ENCODE assay signal across 17 cellular contexts in the genomic region with DNA sequence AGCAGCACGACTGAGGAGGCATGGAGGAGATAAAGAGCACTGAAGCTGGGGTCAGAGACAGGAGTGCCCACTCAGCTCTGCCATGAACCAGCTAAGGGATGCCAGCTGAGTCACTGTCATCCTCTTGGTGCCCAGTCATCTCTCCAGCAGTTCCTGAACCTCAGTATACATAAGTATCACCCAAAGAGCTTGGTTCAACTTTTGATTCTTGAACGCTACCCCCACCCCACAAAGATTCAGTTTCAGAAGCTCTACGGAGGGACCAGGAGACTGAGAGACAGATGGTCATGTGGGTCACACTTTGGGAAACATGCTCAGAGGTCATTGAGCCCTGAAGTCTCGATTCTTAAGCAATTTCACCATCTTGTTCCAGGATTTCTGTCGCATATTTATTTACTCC.
DNase-seq lines count a peak whose midpoint lies in the region; ATAC-seq and TF ChIP-seq lines count a peak whose summit lies in the region.
"Had no signal": no experiment of that assay in that cellular context is flagged by ENCODE, and none has a peak within 500 bp of the region (broad histone marks: within the 10 kb centered on the region; RNA-seq: fewer than 3 reads in every experiment).

No MANE protein-coding gene starts in this region.

- CTCF ChIA-PET in HEK293T (lab: Yijun Ruan, JAX), result no interaction called here

- no peak overlapping the region for H3K4me3 Mint-ChIP-seq in GM23338
- H3K4me3 Mint-ChIP-seq: B cell; CD4-positive, CD25-positive, alpha-beta regulatory T cell; CD8-positive, alpha-beta T cell; H9 had no signal

- H3K9me3 ChIP-seq in MM.1S (replicated peaks; ENCODE audit: insufficient read depth, low read length), result no peaks in the 10 kb centered on the region
- H3K9me3 ChIP-seq: BLaER1, Caco-2 had no signal

- no peak overlapping the region for H3K4me3 ChIP-seq in GM23338
- no peak overlapping the region for H3K4me3 ChIP-seq in MM.1S (ENCODE audit: low read length)
- no peak overlapping the region for H3K4me3 ChIP-seq in epithelial cell of esophagus (ENCODE audit: low read length)
- H3K4me3 ChIP-seq: BLaER1, GM12878 had no signal

- no peaks in the 10 kb centered on the region for H3K36me3 Mint-ChIP-seq in GM23338 (ENCODE audit: low read depth)
- H3K36me3 Mint-ChIP-seq: CD4-positive, CD25-positive, alpha-beta regulatory T cell; CD8-positive, alpha-beta T cell had no signal

- H3K27me3 ChIP-seq in GM23338 (ENCODE audit: insufficient read depth) (no peaks in the 10 kb centered on the region), MM.1S (replicated peaks; ENCODE audit: insufficient read depth, low read length) (no peaks in the 10 kb centered on the region)
- H3K27me3 ChIP-seq: BLaER1 had no signal

- H3K9me3 Mint-ChIP-seq in GM23338, result no peaks in the 10 kb centered on the region; the same call in 2 of the 3 replicates
- H3K9me3 Mint-ChIP-seq: CD8-positive, alpha-beta T cell; H9 had no signal

- H3K4me1 Mint-ChIP-seq in GM23338, result no peaks in the 10 kb centered on the region
- H3K4me1 Mint-ChIP-seq: B cell; CD4-positive, CD25-positive, alpha-beta regulatory T cell; H9 had no signal

- no peak overlapping the region for H3K27ac Mint-ChIP-seq in GM23338
- H3K27ac Mint-ChIP-seq: B cell; CD4-positive, CD25-positive, alpha-beta regulatory T cell; CD8-positive, alpha-beta T cell; H9 had no signal

- H3K4me2 ChIP-seq in GM23338, result no peak overlapping the region
- H3K4me2 ChIP-seq in MM.1S (ENCODE audit: low read depth, low read length), result no peak overlapping the region
- H3K4me2 ChIP-seq: BLaER1 had no signal

- no peaks in the 10 kb centered on the region for H3K79me2 ChIP-seq in GM23338 (replicated peaks; ENCODE audit: insufficient read depth)
- H3K79me2 ChIP-seq in MM.1S (ENCODE audit: low read length), result no peaks in the 10 kb centered on the region

- H3F3A ChIP-seq in GM23338 (replicated peaks; ENCODE audit: low read depth) (no peaks in the 10 kb centered on the region), MM.1S (ENCODE audit: insufficient read depth, low read length) (no peaks in the 10 kb centered on the region)

- no peak for ATAC-seq in GM23338
- ATAC-seq: CD8-positive, alpha-beta T cell; GM12878 had no signal

- DNase-seq in GM23338 (ENCODE audit: low spot score) (no peak), MM.1S (peak; percentile 41), epithelial cell of esophagus (ENCODE audit: low read depth) (peak; percentile 11), DMS79 (lab: John Stamatoyannopoulos, UW) (no peak), HCEC 1CT (no peak), HEK293T (ENCODE audit: extremely low spot score) (no peak)
- DNase-seq: Caco-2; CD4-positive, CD25-positive, alpha-beta regulatory T cell; CD8-positive, alpha-beta T cell; DMS153; EL; GDM1; H9 had no signal

- no peaks in the 10 kb centered on the region for H4K20me1 ChIP-seq in GM23338 (replicated peaks; ENCODE audit: insufficient read depth)
- H4K20me1 ChIP-seq in MM.1S (ENCODE audit: insufficient read depth, low read length), result no peaks in the 10 kb centered on the region
- H4K20me1 ChIP-seq: BLaER1 had no signal

- H3K36me3 ChIP-seq in GM23338 (ENCODE audit: insufficient read depth) (no peaks in the 10 kb centered on the region), MM.1S (replicated peaks; ENCODE audit: insufficient read depth, low read length) (no peaks in the 10 kb centered on the region)
- H3K36me3 ChIP-seq: BLaER1 had no signal

- H3K4me1 ChIP-seq in GM23338 (ENCODE audit: insufficient read depth) (no peaks in the 10 kb centered on the region), MM.1S (ENCODE audit: low read length) (no peaks in the 10 kb centered on the region)
- H3K4me1 ChIP-seq: Caco-2 had no signal

- H3K9me2 ChIP-seq in GM23338 (ENCODE audit: insufficient read depth), result no peaks in the 10 kb centered on the region
- no peaks in the 10 kb centered on the region for H3K9me2 ChIP-seq in MM.1S (replicated peaks; ENCODE audit: insufficient read depth, low read length)

- TF ChIP-seq CTCF in GM23338 (conservative IDR thresholded peaks at IDR 0.05; ENCODE audit: low read depth in 2 of 2), result no peak
- no peak for TF ChIP-seq CTCF in MM.1S (IDR thresholded peaks at IDR 0.05; ENCODE audit: low read length)
- TF ChIP-seq CTCF in epithelial cell of esophagus (IDR thresholded peaks at IDR 0.05; ENCODE audit: insufficient read depth, low read depth, low read length, missing control alignments), result no peak

- POLR2A ChIA-PET in HEK293T (lab: Yijun Ruan, JAX), result interaction anchor here (1.0 kb wide), 1 partner anchor 17 kb away, joined by 3 read pairs; no protein-coding TSS in a partner anchor

- H3K27me3 Mint-ChIP-seq in GM23338 (ENCODE audit: insufficient read depth, low read depth, poor library complexity), result no peaks in the 10 kb centered on the region

- peak overlapping the region; percentile 14; the same call in 1 of the 2 replicates for H2AFZ ChIP-seq in GM23338
- H2AFZ ChIP-seq in MM.1S (ENCODE audit: low read length), result no peak overlapping the region

- H3K9ac ChIP-seq in MM.1S (ENCODE audit: low read length), result no peak overlapping the region
- H3K9ac ChIP-seq: BLaER1 had no signal

- no peak overlapping the region for H3K27ac ChIP-seq in GM23338 (ENCODE audit: low read depth)
- H3K27ac ChIP-seq in MM.1S (ENCODE audit: low read length), result no peak overlapping the region
- H3K27ac ChIP-seq: BLaER1, C4-2B had no signal

TF ChIP-seq in GM23338, 12 proteins besides CTCF, POLR2A, EP300 and RAD21 (continues in another document):
- TF ChIP-seq ZNF114 (CRISPR knock-in tag; IDR thresholded peaks at IDR 0.05) (no peak), EZH2 (IDR thresholded peaks at IDR 0.05; ENCODE audit: low read depth, unreplicated experiment) (no peak), JUNB (IDR thresholded peaks at IDR 0.05; ENCODE audit: unreplicated experiment) (no peak), POLR2AphosphoS5 (IDR thresholded peaks at IDR 0.05; ENCODE audit: low read depth) (no peak), CREB1 (CRISPR knock-in tag; IDR thresholded peaks at IDR 0.05; ENCODE audit: low read depth) (no peak), ZNF331 (CRISPR knock-in tag; IDR thresholded peaks at IDR 0.05; ENCODE audit: low read depth) (no peak)
- TF ChIP-seq, protein P1, sequence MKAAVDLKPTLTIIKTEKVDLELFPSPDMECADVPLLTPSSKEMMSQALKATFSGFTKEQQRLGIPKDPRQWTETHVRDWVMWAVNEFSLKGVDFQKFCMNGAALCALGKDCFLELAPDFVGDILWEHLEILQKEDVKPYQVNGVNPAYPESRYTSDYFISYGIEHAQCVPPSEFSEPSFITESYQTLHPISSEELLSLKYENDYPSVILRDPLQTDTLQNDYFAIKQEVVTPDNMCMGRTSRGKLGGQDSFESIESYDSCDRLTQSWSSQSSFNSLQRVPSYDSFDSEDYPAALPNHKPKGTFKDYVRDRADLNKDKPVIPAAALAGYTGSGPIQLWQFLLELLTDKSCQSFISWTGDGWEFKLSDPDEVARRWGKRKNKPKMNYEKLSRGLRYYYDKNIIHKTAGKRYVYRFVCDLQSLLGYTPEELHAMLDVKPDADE (IDR thresholded peaks at IDR 0.05), result no peak

TF ChIP-seq in HEK293T, 16 proteins besides CTCF, POLR2A, EP300 and RAD21:
- no peak for TF ChIP-seq LEF1 (IDR thresholded peaks at IDR 0.05; ENCODE audit: borderline replicate concordance)
- TF ChIP-seq NFRKB (IDR thresholded peaks at IDR 0.05), result no peak
- no peak for TF ChIP-seq ZNF384 (IDR thresholded peaks at IDR 0.05)
- no peak for TF ChIP-seq FOXK2 (IDR thresholded peaks at IDR 0.05)
- TF ChIP-seq BHLHE40 (IDR thresholded peaks at IDR 0.05; ENCODE audit: borderline replicate concordance), result no peak
- TF ChIP-seq TARDBP (IDR thresholded peaks at IDR 0.05), result no peak

Comparison
In these comparisons a context has a peak if more than half of its experiments do, and no peak if none do; other contexts are left out.
1. DNase-seq: peak in MM.1S (single experiment) and epithelial cell of esophagus (single experiment); none in GM23338 (single experiment), DMS79 (single experiment), HCEC 1CT (single experiment) and HEK293T (single experiment).